ENCODE assay signal across 8 cellular contexts in genomic region chr19:19865750-19866598, GRCh38. TPM values are rescaled to one million over a fixed set of nuclear protein-coding genes. Genes with fewer than 3 reads are reported as not detected.
DNase-seq lines count a peak whose midpoint lies in the region; ATAC-seq, FAIRE-seq and TF ChIP-seq lines count a peak whose summit lies in the region.

ZNF253 (plus strand) TSS chr19:19865882; CDS start chr19:19865997, 115 bp downstream.

- H3K4me1 ChIP-seq in BE2C, result no peaks in the 10 kb centered on the region
- peaks cover 11 to 17% of the 10 kb centered on the region in 2 donors for H3K4me1 ChIP-seq in left lung

- intact Hi-C loops in left lung (cut with DNase I), result no loop called here

- H3K36me3 ChIP-seq in BE2C (peaks cover 9% of the 10 kb centered on the region), left lung (peaks cover 0 to 1% of the 10 kb centered on the region in 2 donors)

- H3K9me3 ChIP-seq in BE2C (peaks cover 3% of the 10 kb centered on the region; the same call in 1 of the 2 replicates), left lung (peaks cover 0 to 61% of the 10 kb centered on the region in 2 donors)

- DNase-seq in BE2C, result peak; percentile 97
- peak; percentile 76 for DNase-seq in GM19239 (ENCODE audit: insufficient read length, low spot score)
- peak; percentile 99 for DNase-seq in NCI-H69 (lab: John Stamatoyannopoulos, UW)
- peak; percentile 85 to 96 for DNase-seq in activated CD4-positive, alpha-beta T cell treated with anti-CD3 and anti-CD28 coated beads, Interleukin-2, amount 50 U/mL, for 24 hours (ENCODE audit: low read depth in 1 of 2, low spot score in 1 of 2)
- DNase-seq in dermis blood vessel endothelial cell, result peak; percentile 97
- DNase-seq in left lung, result peak; percentile 94 to 96
- peak; percentile 91 for DNase-seq in stimulated activated CD4-positive, alpha-beta T cell treated with anti-CD3 and anti-CD28 coated beads, Interleukin-2, amount 100 ng/mL, for 4 hours (ENCODE audit: low read depth)

- peak within 1 kb of the TSS; percentile 92 for H3K27ac ChIP-seq in left lung

- H3K27me3 ChIP-seq in BE2C, result no peaks in the 10 kb centered on the region
- peaks cover 0 to 1% of the 10 kb centered on the region in 2 donors for H3K27me3 ChIP-seq in left lung

- ATAC-seq in HG03460 (IDR thresholded peaks at IDR 0.05; ENCODE audit: unreplicated experiment) (peak; percentile 95), left lung (peak; percentile 99)

- FAIRE-seq in GM19239 (lab: Jason Lieb, UNC), result peak; percentile 87

- peak within 1 kb of the TSS; percentile 99 for H3K4me3 ChIP-seq in BE2C (ENCODE audit: low read depth, low read length)
- H3K4me3 ChIP-seq in left lung, result peak within 1 kb of the TSS; percentile 66 to 78

- no peak for TF ChIP-seq CTCF in BE2C (IDR thresholded peaks at IDR 0.05; ENCODE audit: low read depth, low read length)
- TF ChIP-seq CTCF in left lung (IDR thresholded peaks at IDR 0.05), result no peak

RNA-seq across cellular contexts. Expression of gene ZNF253, which starts in this region (rescaled TPM):
- 5.6 TPM for polyA plus RNA-seq in BE2C (2012; ENCODE audit: insufficient read depth, insufficient read length, low read depth)
- total RNA-seq in dermis blood vessel endothelial cell, result 4.7 and 6.3 TPM in 2 replicates
- total RNA-seq in left lung, result 10 to 100 TPM in 1 of 2 donors, 1 to 10 TPM in 1; 9.1 to 11.4 TPM

Comparison
In these comparisons a context has a peak if more than half of its experiments do, and no peak if none do; other contexts are left out.
1. Peak in every context shown above with its lines: DNase-seq, ATAC-seq, H3K4me3 ChIP-seq and H3K27ac ChIP-seq.